Comparison of ENCODE assay signal across 1 cellular context in genomic region chr12:29430699-29431044, GRCh38.
TF ChIP-seq lines count a peak whose summit lies in the region.

No MANE protein-coding gene starts in this region.

TF ChIP-seq in H1, 55 proteins besides CTCF, POLR2A, EP300 and RAD21:
- TF ChIP-seq CREB1 (IDR thresholded peaks at IDR 0.05): no peak
- no peak for TF ChIP-seq SP2 (IDR thresholded peaks at IDR 0.05; ENCODE audit: low read length)
- no peak for TF ChIP-seq KDM1A (IDR thresholded peaks at IDR 0.05; ENCODE audit: borderline replicate concordance, low read length)
- no peak for TF ChIP-seq ZNF274 (IDR thresholded peaks at IDR 0.05; ENCODE audit: borderline replicate concordance, extremely low read depth, low read length)
- no peak for TF ChIP-seq TBP (IDR thresholded peaks at IDR 0.05; ENCODE audit: low read depth, low read length)
- no peak for TF ChIP-seq SAP30 (IDR thresholded peaks at IDR 0.05; ENCODE audit: insufficient read depth, insufficient replicate concordance, low read length)
- no peak for TF ChIP-seq SP4 (IDR thresholded peaks at IDR 0.05; ENCODE audit: low read length)
- TF ChIP-seq MAX (IDR thresholded peaks at IDR 0.05): no peak
- no peak for TF ChIP-seq BCL11A (IDR thresholded peaks at IDR 0.05; ENCODE audit: low read depth in 2 of 2, low read length in 2 of 2)
